Comparison of ENCODE assay signal across 22 cellular contexts in genomic region chrX:71151366-71151765, GRCh38. TPM values are rescaled to one million over a fixed set of nuclear protein-coding genes. Genes with fewer than 3 reads are reported as not detected.
DNase-seq lines count a peak whose midpoint lies in the region; ATAC-seq, FAIRE-seq and TF ChIP-seq lines count a peak whose summit lies in the region.
"Had no signal": no experiment of that assay in that cellular context is flagged by ENCODE, and none has a peak within 500 bp of the region (broad histone marks: within the 10 kb centered on the region; RNA-seq: fewer than 3 reads in every experiment).

No MANE protein-coding gene starts in this region.

- H3K4me3 Mint-ChIP-seq in activated naive CD4-positive, alpha-beta T cell treated with anti-CD3 and anti-CD28 coated beads, Interleukin-2, amount 10 ng/mL, durations not matched to agents 7 days and 5 days, result no peak overlapping the region
- no peak overlapping the region for H3K4me3 Mint-ChIP-seq in dendritic cell treated with granulocyte-macrophage colony-stimulating factor and Interleukin-4, amounts not matched to agents 40 ng/mL and 50 ng/mL, for 4 days
- H3K4me3 Mint-ChIP-seq in neural progenitor cell, result no peak overlapping the region
- H3K4me3 Mint-ChIP-seq: CD14-positive monocyte; CD4-positive, alpha-beta memory T cell; GM23338; IgD-negative memory B cell had no signal

- WGBS in HepG2 (ENCODE audit: low lambda C conversion rate), result no CpG with 5 or more reads among the region's 7 CpGs

- TF ChIP-seq CTCF in neural progenitor cell (IDR thresholded peaks at IDR 0.05) (no peak), HepG2 (CRISPR knock-in tag; IDR thresholded peaks at IDR 0.05) (no peak)

- H3K4me1 Mint-ChIP-seq in activated naive CD4-positive, alpha-beta T cell treated with anti-CD3 and anti-CD28 coated beads, Interleukin-2, amount 10 ng/mL, durations not matched to agents 7 days and 5 days, result peaks cover 3% of the 10 kb centered on the region
- peaks cover 67% of the 10 kb centered on the region for H3K4me1 Mint-ChIP-seq in dendritic cell treated with granulocyte-macrophage colony-stimulating factor and Interleukin-4, amounts not matched to agents 40 ng/mL and 50 ng/mL, for 4 days (ENCODE audit: low read depth)
- H3K4me1 Mint-ChIP-seq in neural progenitor cell, result peaks cover 12% of the 10 kb centered on the region

- H3K9me3 ChIP-seq in neural progenitor cell (ENCODE audit: low read depth) (no peaks in the 10 kb centered on the region), HepG2 (ENCODE audit: low read length) (no peaks in the 10 kb centered on the region)
- H3K9me3 ChIP-seq: A549 had no signal

- intact Hi-C loops in dendritic cell treated with granulocyte-macrophage colony-stimulating factor and Interleukin-4, amounts not matched to agents 40 ng/mL and 50 ng/mL, for 4 days (cut with micrococcal nuclease), result no loop called here
- intact Hi-C loops in HepG2 (cut with micrococcal nuclease; ENCODE audit: unreplicated experiment), result loop anchor here (5.0 kb wide), 1 partner anchor 481 kb away; no protein-coding TSS in a partner anchor

- no peak for TF ChIP-seq EP300 in HepG2 (IDR thresholded peaks at IDR 0.05; ENCODE audit: low read depth in 2 of 2, low read length in 2 of 2)
- TF ChIP-seq EP300 in HepG2 (CRISPR knock-in tag; IDR thresholded peaks at IDR 0.05; ENCODE audit: borderline replicate concordance), result no peak

- in situ Hi-C loops in HepG2 (cut with HindIII; ENCODE audit: extremely low pct_ligation_motif_present, low pct_unique_long_range_greater_than_20kb), result no loop called here

- no TSS peak for BruUV-seq in HepG2 (replicated peaks; lab: Mats Ljungman, UMichigan)

- TF ChIP-seq RAD21 in HepG2 (CRISPR knock-in tag; IDR thresholded peaks at IDR 0.05), result no peak

- H3K4me3 ChIP-seq in neural progenitor cell (no peak overlapping the region), HepG2 (replicated peaks in 1 of 3; ENCODE audit: insufficient read depth in 1 of 3, low read depth in 2 of 3, low read length in 3 of 3) (no peak overlapping the region)
- H3K4me3 ChIP-seq: A549, GM23338 had no signal

- CTCF ChIA-PET in activated naive CD4-positive, alpha-beta T cell treated with anti-CD3 and anti-CD28 coated beads, Interleukin-2, amount 10 ng/mL, durations not matched to agents 7 days and 5 days (lab: Charles Lee), result no interaction called here
- CTCF ChIA-PET in HepG2 (lab: Yijun Ruan, JAX; ENCODE audit: low intra/inter-chr PET ratio, low total read pairs), result no interaction called here

- no peak for FAIRE-seq in HepG2 (lab: Jason Lieb, UNC)
- FAIRE-seq: A549, GM12892, H54 had no signal

- H3K4me1 ChIP-seq in neural progenitor cell, result no peaks in the 10 kb centered on the region
- peaks cover 9% of the 10 kb centered on the region for H3K4me1 ChIP-seq in HepG2 (ENCODE audit: insufficient read depth, low read length)

- TF ChIP-seq POLR2A in HepG2 (IDR thresholded peaks at IDR 0.05; ENCODE audit: insufficient read depth in 1 of 2, low read depth in 2 of 2, low read length in 2 of 2), result no peak

- DNase-seq in activated naive CD4-positive, alpha-beta T cell treated with anti-CD3 and anti-CD28 coated beads, Interleukin-2, amount 10 ng/mL, durations not matched to agents 7 days and 5 days, result no peak
- no peak for DNase-seq in activated naive CD4-positive, alpha-beta T cell treated with anti-CD3 and anti-CD28 coated beads, Interleukin-2, amount 50 U/mL, for 16 hours
- DNase-seq in neural progenitor cell (ENCODE audit: low spot score) (no peak), HepG2 (ENCODE audit: low spot score) (no peak), pons (ENCODE audit: low spot score) (no peak)
- DNase-seq: AML-193; CD4-positive, alpha-beta memory T cell; DMS153; DMS79; GDM1 had no signal

- H3F3A ChIP-seq in neural progenitor cell (ENCODE audit: low read depth), result no peaks in the 10 kb centered on the region

- no peaks in the 10 kb centered on the region for H3K27me3 ChIP-seq in neural progenitor cell
- no peaks in the 10 kb centered on the region; a peak in 2 of 5 replicates for H3K27me3 ChIP-seq in HepG2 (ENCODE audit: control insufficient read depth in 1 of 2, insufficient read depth in 2 of 2, low read length in 2 of 2)

- ATAC-seq in HepG2 (no peak), HG03039 (IDR thresholded peaks at IDR 0.05; ENCODE audit: unreplicated experiment) (no peak)
- ATAC-seq: A549, GM23338, HCT116 had no signal

- peaks cover 4% of the 10 kb centered on the region for H3K36me3 Mint-ChIP-seq in activated naive CD4-positive, alpha-beta T cell treated with anti-CD3 and anti-CD28 coated beads, Interleukin-2, amount 10 ng/mL, durations not matched to agents 7 days and 5 days
- peaks cover 29% of the 10 kb centered on the region for H3K36me3 Mint-ChIP-seq in dendritic cell treated with granulocyte-macrophage colony-stimulating factor and Interleukin-4, amounts not matched to agents 40 ng/mL and 50 ng/mL, for 4 days (ENCODE audit: low read depth)
- peaks cover 17% of the 10 kb centered on the region for H3K36me3 Mint-ChIP-seq in neural progenitor cell

- H2AFZ ChIP-seq in neural progenitor cell (replicated peaks) (no peak overlapping the region), HepG2 (ENCODE audit: low read length) (no peak overlapping the region)
- H2AFZ ChIP-seq: GM23338 had no signal

- H3K9me3 Mint-ChIP-seq in activated naive CD4-positive, alpha-beta T cell treated with anti-CD3 and anti-CD28 coated beads, Interleukin-2, amount 10 ng/mL, durations not matched to agents 7 days and 5 days, result no peaks in the 10 kb centered on the region
- H3K9me3 Mint-ChIP-seq in dendritic cell treated with granulocyte-macrophage colony-stimulating factor and Interleukin-4, amounts not matched to agents 40 ng/mL and 50 ng/mL, for 4 days, result no peaks in the 10 kb centered on the region
- peaks cover 9% of the 10 kb centered on the region for H3K9me3 Mint-ChIP-seq in neural progenitor cell
- H3K9me3 Mint-ChIP-seq: CD14-positive monocyte, GM23338 had no signal

- no peak overlapping the region for H3K27ac ChIP-seq in neural progenitor cell
- no peak overlapping the region for H3K27ac ChIP-seq in HepG2 (ENCODE audit: extremely low read length, insufficient read depth, low read length)
- H3K27ac ChIP-seq: 22Rv1, A549 had no signal

- H3K27me3 Mint-ChIP-seq in activated naive CD4-positive, alpha-beta T cell treated with anti-CD3 and anti-CD28 coated beads, Interleukin-2, amount 10 ng/mL, durations not matched to agents 7 days and 5 days, result no peaks in the 10 kb centered on the region
- H3K27me3 Mint-ChIP-seq in dendritic cell treated with granulocyte-macrophage colony-stimulating factor and Interleukin-4, amounts not matched to agents 40 ng/mL and 50 ng/mL, for 4 days, result no peaks in the 10 kb centered on the region
- peaks cover 15% of the 10 kb centered on the region for H3K27me3 Mint-ChIP-seq in neural progenitor cell (ENCODE audit: insufficient read depth, low read depth)
- H3K27me3 Mint-ChIP-seq: CD4-positive, alpha-beta memory T cell had no signal

- H3K36me3 ChIP-seq in neural progenitor cell (no peaks in the 10 kb centered on the region), HepG2 (replicated peaks in 1 of 2; ENCODE audit: control insufficient read depth in 1 of 2, insufficient read depth in 2 of 2, low read length in 2 of 2) (no peaks in the 10 kb centered on the region)

- no peak overlapping the region for H3K9ac ChIP-seq in neural progenitor cell
- no peak overlapping the region for H3K9ac ChIP-seq in HepG2 (ENCODE audit: insufficient read depth, low read depth, low read length)

- POLR2A ChIA-PET in HepG2 (lab: Yijun Ruan, JAX), result no interaction called here

- peaks cover 3% of the 10 kb centered on the region for H3K79me2 ChIP-seq in neural progenitor cell (ENCODE audit: low read depth)
- H3K79me2 ChIP-seq in HepG2 (ENCODE audit: insufficient read depth, low read length), result no peaks in the 10 kb centered on the region

- peak overlapping the region; percentile 28 for H3K27ac Mint-ChIP-seq in activated naive CD4-positive, alpha-beta T cell treated with anti-CD3 and anti-CD28 coated beads, Interleukin-2, amount 10 ng/mL, durations not matched to agents 7 days and 5 days
- H3K27ac Mint-ChIP-seq in dendritic cell treated with granulocyte-macrophage colony-stimulating factor and Interleukin-4, amounts not matched to agents 40 ng/mL and 50 ng/mL, for 4 days, result peak overlapping the region; percentile 30
- H3K27ac Mint-ChIP-seq in neural progenitor cell, result peak overlapping the region; percentile 46
- H3K27ac Mint-ChIP-seq: GM23338, IgD-negative memory B cell had no signal

- H4K20me1 ChIP-seq in neural progenitor cell (ENCODE audit: low read depth), result no peaks in the 10 kb centered on the region
- no peaks in the 10 kb centered on the region for H4K20me1 ChIP-seq in HepG2 (ENCODE audit: insufficient read depth, low read length)

- no peak overlapping the region for H3K4me2 ChIP-seq in neural progenitor cell
- no peak overlapping the region for H3K4me2 ChIP-seq in HepG2 (ENCODE audit: low read depth, low read length)
- H3K4me2 ChIP-seq: A549, GM23338 had no signal

RNA-seq across cellular contexts. Expression of gene NLGN3, which starts 6.7 kb away (rescaled TPM):
- total RNA-seq in neural progenitor cell (ENCODE audit: low replicate concordance), result 10.0 and 16.0 TPM in 2 replicates
- 0.04 TPM in 1 of 2 replicates, not detected in the other for total RNA-seq in HepG2 (2016; rRNA removed; fragmentation: Illumina TruSeq; extraction: Trizol)
- total RNA-seq in HepG2 (2016; cell fraction: cytosol; rRNA removed; fragmentation: Illumina TruSeq; extraction: Trizol; ENCODE audit: low read depth), result not detected in 2 replicates
- not detected in 2 replicates for total RNA-seq in HepG2 (2016; cell fraction: insoluble cytoplasmic fraction; rRNA removed; fragmentation: Illumina TruSeq; extraction: Trizol)
- total RNA-seq in HepG2 (2016; cell fraction: membrane; rRNA removed; fragmentation: Illumina TruSeq; extraction: Trizol), result not detected in 2 replicates
- total RNA-seq in HepG2 (2016; cell fraction: nucleus; rRNA removed; fragmentation: Illumina TruSeq; extraction: Trizol), result not detected in 2 replicates
- 0.16 and 0.29 TPM in 2 replicates for polyA plus RNA-seq in HepG2 (2011; rRNA removed)
- 0.05 and 0.19 TPM in 2 replicates for polyA plus RNA-seq in HepG2 (2011; cell fraction: cytosol; rRNA removed)
- polyA plus RNA-seq in HepG2 (2011; cell fraction: nucleus; rRNA removed), result 1.1 and 1.7 TPM in 2 replicates
- polyA plus RNA-seq in HepG2 (2012), result 0.36 and 0.51 TPM in 2 replicates
- polyA plus RNA-seq in HepG2 (2016; cell fraction: cytosol; fragmentation: Illumina TruSeq; extraction: Trizol; ENCODE audit: low read depth), result not detected in 2 replicates
- not detected in 2 replicates for polyA plus RNA-seq in HepG2 (2016; cell fraction: insoluble cytoplasmic fraction; fragmentation: Illumina TruSeq; extraction: Trizol; ENCODE audit: low read depth)
- not detected in 2 replicates for polyA plus RNA-seq in HepG2 (2016; cell fraction: membrane; fragmentation: Illumina TruSeq; extraction: Trizol; ENCODE audit: low read depth)
- 0.23 and 0.24 TPM in 2 replicates for polyA plus RNA-seq in HepG2 (2016; cell fraction: nucleus; fragmentation: Illumina TruSeq; extraction: Trizol; ENCODE audit: insufficient read depth, low read depth)
- polyA minus RNA-seq in HepG2 (2011; rRNA and poly(A)+ RNA removed; ENCODE audit: low replicate concordance), result 0.22 and 1.6 TPM in 2 replicates
- polyA minus RNA-seq in HepG2 (2011; cell fraction: cytosol; rRNA and poly(A)+ RNA removed), result not detected in 2 replicates
- 0.50 and 0.52 TPM in 2 replicates for polyA minus RNA-seq in HepG2 (2011; cell fraction: nucleus; rRNA and poly(A)+ RNA removed)
- total RNA-seq: Daoy had no signal

RNA-seq across cellular contexts. Expression of gene MED12, which starts 33.0 kb away (rescaled TPM):
- 27.0 and 40.2 TPM in 2 replicates for total RNA-seq in neural progenitor cell (ENCODE audit: low replicate concordance)
- 15.0 and 16.0 TPM in 2 replicates for total RNA-seq in HepG2 (2016; rRNA removed; fragmentation: Illumina TruSeq; extraction: Trizol)
- 0.81 and 2.3 TPM in 2 replicates for total RNA-seq in HepG2 (2016; cell fraction: cytosol; rRNA removed; fragmentation: Illumina TruSeq; extraction: Trizol; ENCODE audit: low read depth)
- total RNA-seq in HepG2 (2016; cell fraction: insoluble cytoplasmic fraction; rRNA removed; fragmentation: Illumina TruSeq; extraction: Trizol), result 12.8 and 12.9 TPM in 2 replicates
- 3.6 and 6.7 TPM in 2 replicates for total RNA-seq in HepG2 (2016; cell fraction: membrane; rRNA removed; fragmentation: Illumina TruSeq; extraction: Trizol)
- 13.4 and 18.0 TPM in 2 replicates for total RNA-seq in HepG2 (2016; cell fraction: nucleus; rRNA removed; fragmentation: Illumina TruSeq; extraction: Trizol)
- 9.4 and 13.5 TPM in 2 replicates for polyA plus RNA-seq in HepG2 (2011; rRNA removed)
- polyA plus RNA-seq in HepG2 (2011; cell fraction: cytosol; rRNA removed), result 3.7 TPM in 2 replicates
- polyA plus RNA-seq in HepG2 (2011; cell fraction: nucleus; rRNA removed), result 49.9 and 57.8 TPM in 2 replicates
- polyA plus RNA-seq in HepG2 (2012), result 12.9 and 17.5 TPM in 2 replicates
- polyA plus RNA-seq in HepG2 (2016; cell fraction: cytosol; fragmentation: Illumina TruSeq; extraction: Trizol; ENCODE audit: low read depth), result 0.80 and 1.2 TPM in 2 replicates
- polyA plus RNA-seq in HepG2 (2016; cell fraction: insoluble cytoplasmic fraction; fragmentation: Illumina TruSeq; extraction: Trizol; ENCODE audit: low read depth), result 10.9 and 15.7 TPM in 2 replicates
- 1.8 and 2.1 TPM in 2 replicates for polyA plus RNA-seq in HepG2 (2016; cell fraction: membrane; fragmentation: Illumina TruSeq; extraction: Trizol; ENCODE audit: low read depth)
- 29.0 and 30.1 TPM in 2 replicates for polyA plus RNA-seq in HepG2 (2016; cell fraction: nucleus; fragmentation: Illumina TruSeq; extraction: Trizol; ENCODE audit: insufficient read depth, low read depth)
- polyA minus RNA-seq in HepG2 (2011; rRNA and poly(A)+ RNA removed; ENCODE audit: low replicate concordance), result 75.3 and 81.1 TPM in 2 replicates
- 20.1 and 24.4 TPM in 2 replicates for polyA minus RNA-seq in HepG2 (2011; cell fraction: cytosol; rRNA and poly(A)+ RNA removed)
- 38.9 and 40.7 TPM in 2 replicates for polyA minus RNA-seq in HepG2 (2011; cell fraction: nucleus; rRNA and poly(A)+ RNA removed)

RNA-seq across cellular contexts. Expression of gene IL2RG, which starts 40.0 kb away (rescaled TPM):
- total RNA-seq in neural progenitor cell (ENCODE audit: low replicate concordance) (not detected in 2 replicates), HepG2 (2016; rRNA removed; fragmentation: Illumina TruSeq; extraction: Trizol) (not detected in 2 replicates)
- total RNA-seq in HepG2 (2016; cell fraction: cytosol; rRNA removed; fragmentation: Illumina TruSeq; extraction: Trizol; ENCODE audit: low read depth), result not detected in 2 replicates
- total RNA-seq in HepG2 (2016; cell fraction: insoluble cytoplasmic fraction; rRNA removed; fragmentation: Illumina TruSeq; extraction: Trizol), result not detected in 2 replicates
- not detected in 2 replicates for total RNA-seq in HepG2 (2016; cell fraction: membrane; rRNA removed; fragmentation: Illumina TruSeq; extraction: Trizol)
- total RNA-seq in HepG2 (2016; cell fraction: nucleus; rRNA removed; fragmentation: Illumina TruSeq; extraction: Trizol), result not detected in 2 replicates
- 0.98 and 1.1 TPM in 2 replicates for polyA plus RNA-seq in HepG2 (2011; rRNA removed)
- 1.6 and 1.8 TPM in 2 replicates for polyA plus RNA-seq in HepG2 (2011; cell fraction: cytosol; rRNA removed)
- polyA plus RNA-seq in HepG2 (2011; cell fraction: nucleus; rRNA removed), result 0.56 and 1.6 TPM in 2 replicates
- polyA plus RNA-seq in HepG2 (2012), result 0.99 and 1.7 TPM in 2 replicates
- polyA plus RNA-seq in HepG2 (2016; cell fraction: cytosol; fragmentation: Illumina TruSeq; extraction: Trizol; ENCODE audit: low read depth), result not detected in 2 replicates
- polyA plus RNA-seq in HepG2 (2016; cell fraction: insoluble cytoplasmic fraction; fragmentation: Illumina TruSeq; extraction: Trizol; ENCODE audit: low read depth), result not detected in 2 replicates
- polyA plus RNA-seq in HepG2 (2016; cell fraction: membrane; fragmentation: Illumina TruSeq; extraction: Trizol; ENCODE audit: low read depth), result not detected in 2 replicates
- polyA plus RNA-seq in HepG2 (2016; cell fraction: nucleus; fragmentation: Illumina TruSeq; extraction: Trizol; ENCODE audit: insufficient read depth, low read depth), result not detected in 2 replicates
- polyA minus RNA-seq in HepG2 (2011; rRNA and poly(A)+ RNA removed; ENCODE audit: low replicate concordance), result 0.84 and 1.5 TPM in 2 replicates
- polyA minus RNA-seq in HepG2 (2011; cell fraction: cytosol; rRNA and poly(A)+ RNA removed), result 0.79 TPM in 1 of 2 replicates, not detected in the other
- polyA minus RNA-seq in HepG2 (2011; cell fraction: nucleus; rRNA and poly(A)+ RNA removed), result 0.26 TPM in 1 of 2 replicates, not detected in the other
- total RNA-seq: Daoy, GM23338 had no signal

RNA-seq across cellular contexts. Expression of gene CXorf65, which starts 44.8 kb away (rescaled TPM):
- total RNA-seq in neural progenitor cell (ENCODE audit: low replicate concordance) (not detected in 2 replicates), HepG2 (2016; rRNA removed; fragmentation: Illumina TruSeq; extraction: Trizol) (not detected in 2 replicates)
- not detected in 2 replicates for total RNA-seq in HepG2 (2016; cell fraction: cytosol; rRNA removed; fragmentation: Illumina TruSeq; extraction: Trizol; ENCODE audit: low read depth)
- total RNA-seq in HepG2 (2016; cell fraction: insoluble cytoplasmic fraction; rRNA removed; fragmentation: Illumina TruSeq; extraction: Trizol), result not detected in 2 replicates
- total RNA-seq in HepG2 (2016; cell fraction: membrane; rRNA removed; fragmentation: Illumina TruSeq; extraction: Trizol), result not detected in 2 replicates
- not detected in 2 replicates for total RNA-seq in HepG2 (2016; cell fraction: nucleus; rRNA removed; fragmentation: Illumina TruSeq; extraction: Trizol)
- not detected in 2 replicates for polyA plus RNA-seq in HepG2 (2011; rRNA removed)
- not detected in 2 replicates for polyA plus RNA-seq in HepG2 (2011; cell fraction: cytosol; rRNA removed)
- not detected in 2 replicates for polyA plus RNA-seq in HepG2 (2011; cell fraction: nucleus; rRNA removed)
- polyA plus RNA-seq in HepG2 (2012), result not detected in 2 replicates
- polyA plus RNA-seq in HepG2 (2016; cell fraction: cytosol; fragmentation: Illumina TruSeq; extraction: Trizol; ENCODE audit: low read depth), result not detected in 2 replicates
- not detected in 2 replicates for polyA plus RNA-seq in HepG2 (2016; cell fraction: insoluble cytoplasmic fraction; fragmentation: Illumina TruSeq; extraction: Trizol; ENCODE audit: low read depth)
- polyA plus RNA-seq in HepG2 (2016; cell fraction: membrane; fragmentation: Illumina TruSeq; extraction: Trizol; ENCODE audit: low read depth), result not detected in 2 replicates
- not detected in 2 replicates for polyA plus RNA-seq in HepG2 (2016; cell fraction: nucleus; fragmentation: Illumina TruSeq; extraction: Trizol; ENCODE audit: insufficient read depth, low read depth)
- polyA minus RNA-seq in HepG2 (2011; rRNA and poly(A)+ RNA removed; ENCODE audit: low replicate concordance), result not detected in 2 replicates
- polyA minus RNA-seq in HepG2 (2011; cell fraction: cytosol; rRNA and poly(A)+ RNA removed), result not detected in 2 replicates
- polyA minus RNA-seq in HepG2 (2011; cell fraction: nucleus; rRNA and poly(A)+ RNA removed), result not detected in 2 replicates
- total RNA-seq: Daoy, GM23338 had no signal
- polyA plus RNA-seq: A549, BJ, CD14-positive monocyte had no signal

RNA-seq across cellular contexts. Expression of gene FOXO4, which starts 55.7 kb away (rescaled TPM):
- total RNA-seq in neural progenitor cell (ENCODE audit: low replicate concordance) (2.5 and 6.8 TPM in 2 replicates), HepG2 (2016; rRNA removed; fragmentation: Illumina TruSeq; extraction: Trizol) (4.6 and 5.7 TPM in 2 replicates)
- 0.30 and 1.5 TPM in 2 replicates for total RNA-seq in HepG2 (2016; cell fraction: cytosol; rRNA removed; fragmentation: Illumina TruSeq; extraction: Trizol; ENCODE audit: low read depth)
- total RNA-seq in HepG2 (2016; cell fraction: insoluble cytoplasmic fraction; rRNA removed; fragmentation: Illumina TruSeq; extraction: Trizol), result 4.6 and 5.7 TPM in 2 replicates
- total RNA-seq in HepG2 (2016; cell fraction: membrane; rRNA removed; fragmentation: Illumina TruSeq; extraction: Trizol), result 3.1 TPM in 2 replicates
- 2.4 and 2.8 TPM in 2 replicates for total RNA-seq in HepG2 (2016; cell fraction: nucleus; rRNA removed; fragmentation: Illumina TruSeq; extraction: Trizol)
- polyA plus RNA-seq in HepG2 (2011; rRNA removed), result 5.1 and 9.3 TPM in 2 replicates
- polyA plus RNA-seq in HepG2 (2011; cell fraction: cytosol; rRNA removed), result 6.1 and 8.2 TPM in 2 replicates
- 14.5 and 16.7 TPM in 2 replicates for polyA plus RNA-seq in HepG2 (2011; cell fraction: nucleus; rRNA removed)
- 13.5 and 14.3 TPM in 2 replicates for polyA plus RNA-seq in HepG2 (2012)
- polyA plus RNA-seq in HepG2 (2016; cell fraction: cytosol; fragmentation: Illumina TruSeq; extraction: Trizol; ENCODE audit: low read depth), result 0.55 and 0.83 TPM in 2 replicates
- 5.2 and 5.4 TPM in 2 replicates for polyA plus RNA-seq in HepG2 (2016; cell fraction: insoluble cytoplasmic fraction; fragmentation: Illumina TruSeq; extraction: Trizol; ENCODE audit: low read depth)
- 2.1 and 2.8 TPM in 2 replicates for polyA plus RNA-seq in HepG2 (2016; cell fraction: membrane; fragmentation: Illumina TruSeq; extraction: Trizol; ENCODE audit: low read depth)
- 6.1 and 6.7 TPM in 2 replicates for polyA plus RNA-seq in HepG2 (2016; cell fraction: nucleus; fragmentation: Illumina TruSeq; extraction: Trizol; ENCODE audit: insufficient read depth, low read depth)
- 12.4 and 27.0 TPM in 2 replicates for polyA minus RNA-seq in HepG2 (2011; rRNA and poly(A)+ RNA removed; ENCODE audit: low replicate concordance)
- polyA minus RNA-seq in HepG2 (2011; cell fraction: cytosol; rRNA and poly(A)+ RNA removed), result 5.9 and 7.5 TPM in 2 replicates
- 0.77 and 1.6 TPM in 2 replicates for polyA minus RNA-seq in HepG2 (2011; cell fraction: nucleus; rRNA and poly(A)+ RNA removed)

Comparison
In these comparisons a context has a peak if more than half of its experiments do, and no peak if none do; other contexts are left out.
1. RNA of gene NLGN3, which starts 6.7 kb away (total RNA-seq): 10.0 to 16.0 TPM in neural progenitor cell; 0.04 TPM in HepG2; every median in the first group is over 10 times any median in the second.
2. Peak in every context shown above with its lines, with median percentiles within 50 percentile points of each other: H3K27ac Mint-ChIP-seq.